Comparison of ENCODE assay signal across 11 cellular contexts in genomic region chrX:153829549-153829798, GRCh38. TPM values are rescaled to one million over a fixed set of nuclear protein-coding genes. Genes with fewer than 3 reads are reported as not detected.
A peak's percentile ranks its signal among the peaks of the same experiment; 100 is the strongest.
DNase-seq lines count a peak whose midpoint lies in the region; FAIRE-seq and TF ChIP-seq lines count a peak whose summit lies in the region.
"Had no signal": no experiment of that assay in that cellular context is flagged by ENCODE, and none has a peak within 500 bp of the region (broad histone marks: within the 10 kb centered on the region; RNA-seq: fewer than 3 reads in every experiment).

No MANE protein-coding gene starts in this region.

- H4K8ac ChIP-seq in trophoblast cell (ENCODE audit: low read depth, low read length) = no peak overlapping the region

- CTCF ChIA-PET in GM10248 (lab: Yijun Ruan, JAX) = no interaction called here

- H4K91ac ChIP-seq in trophoblast cell (ENCODE audit: low read depth, low read length) = no peak overlapping the region

- H3K4ac ChIP-seq in trophoblast cell (ENCODE audit: low read depth, low read length) = no peak overlapping the region

- H3K4me2 ChIP-seq in BLaER1 (peak overlapping the region; percentile 67), trophoblast cell (ENCODE audit: low read length) (peak overlapping the region; percentile 57)

- no peak for FAIRE-seq in kidney (lab: Jason Lieb, UNC)

- H3K4me1 ChIP-seq in BLaER1 = 0 out of 2 replicates have a peak, but pooled peaks cover 6% of the 10 kb centered on the region
- peaks cover 0 to 8% (median 2%) of the 10 kb centered on the region in 4 donors for H3K4me1 ChIP-seq in Peyer's patch
- peaks cover 0 to 16% of the 10 kb centered on the region in 2 donors for H3K4me1 ChIP-seq in right atrium auricular region
- H3K4me1 ChIP-seq in trophoblast cell (ENCODE audit: control insufficient read depth in 1 of 2, insufficient read depth in 2 of 2, low read length in 2 of 2) = peaks cover 5 to 12% of the 10 kb centered on the region in 2 experiments
- H3K4me1 ChIP-seq in kidney (ENCODE audit: control insufficient read depth in 1 of 2, insufficient read depth in 1 of 2, low read depth in 1 of 2, low read length in 2 of 2) = no peaks in the 10 kb centered on the region

- H3K27me3 ChIP-seq in BLaER1 (peaks cover 93% of the 10 kb centered on the region), Peyer's patch (no peaks in the 10 kb centered on the region), right atrium auricular region (peaks cover 0 to 11% of the 10 kb centered on the region in 2 donors), trophoblast cell (ENCODE audit: insufficient read depth, low read length) (peaks cover 21% of the 10 kb centered on the region)

- no peak overlapping the region for H2BK12ac ChIP-seq in trophoblast cell (ENCODE audit: low read length)

- no peak overlapping the region for H2BK120ac ChIP-seq in trophoblast cell (ENCODE audit: insufficient read depth, low read length, poor library complexity)

- H3K9me3 ChIP-seq in BLaER1 (peaks cover 41% of the 10 kb centered on the region), Peyer's patch (peaks cover 0 to 4% (median 0%) of the 10 kb centered on the region in 4 donors), right atrium auricular region (no peaks in the 10 kb centered on the region), trophoblast cell (ENCODE audit: insufficient read depth, low read depth, low read length) (no peaks in the 10 kb centered on the region), kidney (ENCODE audit: control insufficient read depth in 1 of 2, low read length in 2 of 2) (no peaks in the 10 kb centered on the region)

- H3K9ac ChIP-seq in BLaER1 (no peak overlapping the region), trophoblast cell (ENCODE audit: low read length) (no peak overlapping the region), kidney (ENCODE audit: low read length in 2 of 2) (no peak overlapping the region)

- H2BK5ac ChIP-seq in trophoblast cell (ENCODE audit: low read depth, low read length, poor library complexity) = no peak overlapping the region

- H3K18ac ChIP-seq in trophoblast cell (ENCODE audit: low read length) = no peak overlapping the region

- H3K27ac ChIP-seq in BLaER1 (no peak overlapping the region), Peyer's patch (no peak overlapping the region), right atrium auricular region (no peak overlapping the region), trophoblast cell (ENCODE audit: low read depth, low read length) (no peak overlapping the region), kidney (ENCODE audit: low read depth in 2 of 2, low read length in 2 of 2) (no peak overlapping the region)

- H3K36me3 ChIP-seq in BLaER1 = no peaks in the 10 kb centered on the region
- no peaks in the 10 kb centered on the region for H3K36me3 ChIP-seq in Peyer's patch
- no peaks in the 10 kb centered on the region for H3K36me3 ChIP-seq in right atrium auricular region
- H3K36me3 ChIP-seq in trophoblast cell (ENCODE audit: control insufficient read depth in 1 of 2, insufficient read depth in 2 of 2, low read length in 2 of 2) = no peaks in the 10 kb centered on the region
- no peaks in the 10 kb centered on the region for H3K36me3 ChIP-seq in kidney (ENCODE audit: control insufficient read depth in 1 of 2, insufficient read depth in 2 of 2, low read length in 2 of 2)

- H3K23ac ChIP-seq in trophoblast cell (ENCODE audit: low read length) = no peak overlapping the region

- H2AFZ ChIP-seq in trophoblast cell (ENCODE audit: insufficient read depth, low read length, poor library complexity) = no peak overlapping the region

- intact Hi-C loops in kidney (cut with DNase I) = no loop called here

- H3K79me1 ChIP-seq in trophoblast cell (ENCODE audit: low read length) = no peaks in the 10 kb centered on the region

- H3K14ac ChIP-seq in trophoblast cell (ENCODE audit: low read length) = no peak overlapping the region

- peaks cover 8% of the 10 kb centered on the region; the same call in 1 of the 2 replicates for H4K20me1 ChIP-seq in BLaER1

- H2AK5ac ChIP-seq in trophoblast cell (ENCODE audit: low read length) = no peak overlapping the region

- DNase-seq in Peyer's patch = no peak
- DNase-seq in right atrium auricular region (ENCODE audit: low spot score) = no peak
- DNase-seq in trophoblast cell = no peak
- no peak for DNase-seq in D341Med (ENCODE audit: low spot score)
- DNase-seq in GM10248 (ENCODE audit: extremely low spot score) = no peak
- DNase-seq in kidney = no peak
- no peak for DNase-seq in middle frontal gyrus (ENCODE audit: extremely low spot score, low spot score)
- DNase-seq: Calu3, SW 1271 had no signal

- POLR2A ChIA-PET in GM10248 (lab: Yijun Ruan, JAX) = no interaction called here

- H3K4me3 ChIP-seq in BLaER1 = peak overlapping the region; percentile 67
- H3K4me3 ChIP-seq in Peyer's patch = peak overlapping the region; percentile 24 to 51 (median 46)
- peak overlapping the region; percentile 25 to 51 for H3K4me3 ChIP-seq in right atrium auricular region
- H3K4me3 ChIP-seq in trophoblast cell (ENCODE audit: low read depth, low read length) = no peak overlapping the region
- no peak overlapping the region for H3K4me3 ChIP-seq in kidney (ENCODE audit: low read length in 2 of 2)

- TF ChIP-seq CTCF in Peyer's patch (IDR thresholded peaks at IDR 0.05) (no peak), right atrium auricular region (IDR thresholded peaks at IDR 0.05) (no peak), GM10248 (IDR thresholded peaks at IDR 0.05; ENCODE audit: control extremely low read depth, extremely low read depth, low read depth, missing control alignments) (no peak), kidney (IDR thresholded peaks at IDR 0.05; ENCODE audit: borderline replicate concordance, extremely low read depth, insufficient read depth) (no peak)

- no peaks in the 10 kb centered on the region for H3K79me2 ChIP-seq in trophoblast cell (ENCODE audit: control insufficient read depth, insufficient read depth, low read length, poor library complexity)

- WGBS in trophoblast cell (ENCODE audit: extremely low coverage, insufficient coverage, insufficient read length) = no CpG with 5 or more reads among the region's 27 CpGs

- no peak for TF ChIP-seq POLR2A in Peyer's patch (IDR thresholded peaks at IDR 0.05)

- H4K12ac ChIP-seq in trophoblast cell (ENCODE audit: low read depth, low read length) = peak overlapping the region; percentile 47

RNA-seq across cellular contexts. Expression of gene PDZD4, which starts 0.9 kb away (rescaled TPM):
- total RNA-seq in Peyer's patch (1 to 10 TPM; 1.2 to 8.3 (median 2.4) TPM), right atrium auricular region (1 to 10 TPM; 2.1 to 7.1 TPM), kidney (7.0 TPM)
- 0.18 and 0.29 TPM in 2 replicates for polyA plus RNA-seq in trophoblast cell (2013)
- polyA plus RNA-seq in kidney (ENCODE audit: insufficient read depth, low read depth, low replicate concordance) = 4.7 TPM

RNA-seq across cellular contexts. Expression of gene SSR4, which starts 35.0 kb away (rescaled TPM):
- total RNA-seq in Peyer's patch = 100 to 1,000 TPM in 1 of 4 donors, 10 to 100 TPM in 3; 90.0 to 113 (median 96.4) TPM
- total RNA-seq in right atrium auricular region = 100 to 1,000 TPM; 219 to 238 TPM
- polyA plus RNA-seq in trophoblast cell (2013) = 386 and 412 TPM in 2 replicates
- 226 TPM for total RNA-seq in kidney
- 473 TPM for polyA plus RNA-seq in kidney (ENCODE audit: insufficient read depth, low read depth, low replicate concordance)

RNA-seq across cellular contexts. Expression of gene IDH3G, which starts 35.3 kb away (rescaled TPM):
- total RNA-seq in Peyer's patch (100 to 1,000 TPM; 108 to 153 (median 126) TPM), right atrium auricular region (100 to 1,000 TPM; 116 to 135 TPM), kidney (62.1 TPM)
- 51.1 and 53.7 TPM in 2 replicates for polyA plus RNA-seq in trophoblast cell (2013)
- 100 TPM for polyA plus RNA-seq in kidney (ENCODE audit: insufficient read depth, low read depth, low replicate concordance)

RNA-seq across cellular contexts. Expression of gene SRPK3, which starts 48.6 kb away (rescaled TPM):
- total RNA-seq in Peyer's patch = 1 to 10 TPM in 1 of 4 donors, not detected in 3; 1.7 TPM
- 10 to 100 TPM; 19.4 to 24.6 TPM for total RNA-seq in right atrium auricular region
- not detected in 2 replicates for polyA plus RNA-seq in trophoblast cell (2013)
- 1.1 TPM for total RNA-seq in kidney
- polyA plus RNA-seq in kidney (ENCODE audit: insufficient read depth, low read depth, low replicate concordance) = 0.58 TPM
- total RNA-seq: activated T-helper 1 cell treated with anti-CD3 and anti-CD28 coated beads, Interleukin-12 subunit alpha, Interleukin-12 subunit beta, Interleukin-2, Interleukin-4 antibody, amounts not matched to agents 30 ng/mL and 10 ng/mL and 1 ng/mL, durations not matched to agents 14 hours and 24 hours and 36 hours had no signal

RNA-seq across cellular contexts. Expression of gene L1CAM, which starts 56.5 kb away (rescaled TPM):
- total RNA-seq in Peyer's patch (1 to 10 TPM; 1.8 to 7.4 (median 4.6) TPM), right atrium auricular region (1 to 10 TPM; 6.3 to 7.0 TPM), kidney (71.9 TPM)
- polyA plus RNA-seq in trophoblast cell (2013) = 17.7 and 21.8 TPM in 2 replicates
- polyA plus RNA-seq in kidney (ENCODE audit: insufficient read depth, low read depth, low replicate concordance) = 26.1 TPM

Comparison
In these comparisons a context has a peak if more than half of its experiments do, and no peak if none do; other contexts are left out.
1. H3K4me3 ChIP-seq: peak in BLaER1 (single experiment), Peyer's patch (4 of 4) and right atrium auricular region (2 of 2); none in trophoblast cell (single experiment) and kidney (0 of 2).